8 cellular contexts compared by ENCODE assay signal in the genomic region with DNA sequence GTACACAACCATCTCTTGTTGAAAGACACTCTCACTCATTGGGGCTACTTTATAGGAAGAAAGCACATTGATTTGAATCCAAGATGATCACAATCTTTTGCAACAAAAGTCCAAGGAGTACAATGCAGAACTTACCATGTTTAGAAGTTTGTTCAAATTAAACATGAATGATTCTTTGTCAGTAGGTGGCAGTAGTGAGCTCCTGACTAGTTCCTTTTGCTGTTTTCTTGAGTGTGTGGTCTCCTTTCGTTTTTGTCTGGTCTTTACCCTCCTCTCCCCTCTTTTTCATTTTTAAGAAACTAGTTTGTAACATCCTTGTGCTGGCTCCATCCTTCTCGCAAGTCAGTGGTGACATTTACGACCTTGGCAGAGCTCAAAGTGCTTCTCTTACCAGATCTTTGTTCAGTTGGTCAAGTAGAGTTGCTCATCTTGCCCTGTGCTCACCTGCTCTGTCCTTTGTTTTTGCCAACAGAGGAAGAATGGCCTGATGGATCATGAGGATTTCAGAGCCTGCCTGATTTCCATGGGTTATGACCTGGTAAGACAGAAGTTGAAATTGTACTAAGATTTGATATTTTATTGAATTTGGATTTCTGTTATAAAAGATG. TPM values are rescaled to one million over a fixed set of nuclear protein-coding genes. Genes with fewer than 3 reads are reported as not detected.
DNase-seq lines count a peak whose midpoint lies in the region; ATAC-seq and TF ChIP-seq lines count a peak whose summit lies in the region.

No MANE protein-coding gene starts in this region.

- TF ChIP-seq EP300 in tibial nerve (IDR thresholded peaks at IDR 0.05): no peak

- 39 to 43% methylated on average over 3 of the region's 3 CpGs for WGBS in tibial nerve, 2 donors

- peak; percentile 55 for ATAC-seq in GM18870 (IDR thresholded peaks at IDR 0.05; ENCODE audit: unreplicated experiment)
- ATAC-seq in GM21423 (IDR thresholded peaks at IDR 0.05; ENCODE audit: unreplicated experiment): no peak

- H3K27me3 ChIP-seq in adipocyte (replicated peaks; ENCODE audit: control insufficient read depth, insufficient read depth, low read length) (no peaks in the 10 kb centered on the region), tibial nerve (no peaks in the 10 kb centered on the region)

- H3K36me3 ChIP-seq in adipocyte (ENCODE audit: control insufficient read depth, insufficient read depth, low read length, severe bottlenecking) (no peaks in the 10 kb centered on the region), tibial nerve (no peaks in the 10 kb centered on the region)

- H3K4me1 ChIP-seq in adipocyte (ENCODE audit: control insufficient read depth, insufficient read depth, low read length): no peaks in the 10 kb centered on the region
- H3K4me1 ChIP-seq in tibial nerve: no peaks in the 10 kb centered on the region

- peak; percentile 32 to 56 (median 52) for TF ChIP-seq CTCF in tibial nerve (IDR thresholded peaks at IDR 0.05)

- H3K9me3 ChIP-seq in adipocyte (ENCODE audit: control insufficient read depth, low read length) (no peaks in the 10 kb centered on the region), tibial nerve (no peaks in the 10 kb centered on the region)

- H3K9ac ChIP-seq in adipocyte (ENCODE audit: low read length): no peak overlapping the region

- DNase-seq in COLO829 (ENCODE audit: low spot score) (peak; percentile 55), M059J (ENCODE audit: low read depth) (peak; percentile 48), adipocyte (ENCODE audit: low read depth) (peak; percentile 78), iris pigment epithelial cell (ENCODE audit: low read depth) (peak; percentile 43), tibial nerve (ENCODE audit: low spot score in 2 of 2) (no peak), substantia nigra (lab: John Stamatoyannopoulos, UW) (no peak)

- H3K27ac ChIP-seq in tibial nerve (no peak overlapping the region), substantia nigra (ENCODE audit: low read depth, low read length, poor library complexity, severe bottlenecking) (no peak overlapping the region)

- no peak overlapping the region for H3K4me3 ChIP-seq in adipocyte (ENCODE audit: low read length)
- H3K4me3 ChIP-seq in tibial nerve: no peak overlapping the region

- no peak for TF ChIP-seq POLR2A in tibial nerve (IDR thresholded peaks at IDR 0.05)

RNA-seq across cellular contexts. Expression of a gene that starts 35.7 kb away (rescaled TPM):
- total RNA-seq in M059J (2014; rRNA removed; shearing (Covaris generic)): 11.5 and 15.0 TPM in 2 replicates
- total RNA-seq in tibial nerve: 10 to 100 TPM; 42.3 to 55.3 (median 44.7) TPM

Comparison
In these comparisons a context has a peak if more than half of its experiments do, and no peak if none do; other contexts are left out.
1. DNase-seq: peak in COLO829 (single experiment), M059J (single experiment), adipocyte (single experiment) and iris pigment epithelial cell (single experiment); none in tibial nerve (0 of 2) and substantia nigra (0 of 49).